ENCODE assay signal across 8 cellular contexts in the genomic region with DNA sequence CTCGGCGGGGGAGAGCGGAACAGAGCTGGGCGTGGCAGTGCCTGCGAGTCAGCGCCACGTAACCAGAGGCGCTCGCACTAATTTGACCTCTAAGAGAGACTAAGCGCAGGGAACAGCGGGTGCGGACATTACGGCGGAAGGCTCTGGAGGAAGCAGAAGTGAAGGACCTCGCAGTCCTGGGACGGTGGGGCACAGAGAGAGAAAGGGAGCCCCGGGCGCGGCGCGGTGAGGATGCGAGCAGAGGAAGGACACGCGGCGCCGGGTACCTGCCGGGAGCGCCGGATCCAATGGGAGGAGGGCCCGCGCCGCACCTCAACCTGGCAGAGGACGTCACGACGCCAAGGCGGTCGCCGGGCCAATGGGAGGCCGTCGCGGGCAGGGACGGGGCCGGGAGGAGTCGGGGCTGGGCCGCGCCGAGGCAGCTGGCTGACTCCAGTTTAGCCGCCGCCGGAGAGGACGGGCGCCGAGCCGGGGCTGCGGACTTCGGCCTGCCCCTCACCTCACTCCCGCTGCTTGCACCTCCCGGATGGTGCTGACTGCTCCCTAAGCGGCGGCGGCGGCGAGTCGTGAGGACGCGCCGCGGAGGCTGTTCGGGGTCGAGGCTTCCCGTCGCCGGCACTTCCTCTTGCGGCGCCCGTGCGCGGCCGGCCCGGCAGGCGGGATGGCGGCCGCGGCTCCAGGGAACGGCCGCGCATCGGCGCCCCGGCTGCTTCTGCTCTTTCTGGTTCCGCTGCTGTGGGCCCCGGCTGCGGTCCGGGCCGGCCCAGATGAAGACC. TPM values are rescaled to one million over a fixed set of nuclear protein-coding genes. Genes with fewer than 3 reads are reported as not detected.
A peak's percentile ranks its signal among the peaks of the same experiment; 100 is the strongest.
DNase-seq lines count a peak whose midpoint lies in the region; ATAC-seq and TF ChIP-seq lines count a peak whose summit lies in the region.

A gene with protein sequence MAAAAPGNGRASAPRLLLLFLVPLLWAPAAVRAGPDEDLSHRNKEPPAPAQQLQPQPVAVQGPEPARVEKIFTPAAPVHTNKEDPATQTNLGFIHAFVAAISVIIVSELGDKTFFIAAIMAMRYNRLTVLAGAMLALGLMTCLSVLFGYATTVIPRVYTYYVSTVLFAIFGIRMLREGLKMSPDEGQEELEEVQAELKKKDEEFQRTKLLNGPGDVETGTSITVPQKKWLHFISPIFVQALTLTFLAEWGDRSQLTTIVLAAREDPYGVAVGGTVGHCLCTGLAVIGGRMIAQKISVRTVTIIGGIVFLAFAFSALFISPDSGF (plus strand): TSS at position 429 of the 776 bp plus-strand sequence. CDS start 233 bp downstream, at position 662.

- no peaks in the 10 kb centered on the region for H3K36me3 ChIP-seq in mucosa of descending colon (ENCODE audit: low read depth)

- H3K4me3 Mint-ChIP-seq in IgD-negative memory B cell = peak within 1 kb of the TSS; percentile 88 to 99 (median 98)

- H3K4me1 Mint-ChIP-seq in IgD-negative memory B cell = peaks cover 28 to 37% (median 32%) of the 10 kb centered on the region in 3 donors

- H3K9me3 Mint-ChIP-seq in IgD-negative memory B cell = no peaks in the 10 kb centered on the region

- intact Hi-C loops in mucosa of descending colon (cut with DNase I, micrococcal nuclease) = loop anchor here in 1 of 2 donors (10.0 kb wide), 1 partner anchor 51 kb away; the partner anchor contains the start of gene SRD5A3

- H3K4me1 ChIP-seq in mucosa of descending colon (ENCODE audit: low read depth) = peaks cover 26% of the 10 kb centered on the region

- H3K4me3 ChIP-seq in epithelial cell of esophagus (ENCODE audit: low read length) (peak within 1 kb of the TSS; percentile 82), mucosa of descending colon (peak within 1 kb of the TSS; percentile 92)

- TF ChIP-seq CTCF in epithelial cell of esophagus (IDR thresholded peaks at IDR 0.05; ENCODE audit: insufficient read depth, low read depth, low read length, missing control alignments) (no peak), mucosa of descending colon (IDR thresholded peaks at IDR 0.05) (no peak)

- H3K27ac Mint-ChIP-seq in IgD-negative memory B cell = peak within 1 kb of the TSS; percentile 86 to 99 (median 93)

- H3K36me3 Mint-ChIP-seq in IgD-negative memory B cell = no peaks in the 10 kb centered on the region

- H3K9me3 ChIP-seq in mucosa of descending colon = no peaks in the 10 kb centered on the region

- peak; percentile 65 for DNase-seq in DMS114 treated with DMSO at 0.1 percent for 48 hours (lab: John Stamatoyannopoulos, UW; ENCODE audit: unreplicated experiment)
- DNase-seq in OCI-M1 (lab: John Stamatoyannopoulos, UW) = peak; percentile 94
- DNase-seq in activated T-cell treated with anti-CD3 and anti-CD28 coated beads for 4 hours = peak; percentile 78
- peak; percentile 96 for DNase-seq in epithelial cell of esophagus (ENCODE audit: low read depth)
- DNase-seq in mucosa of descending colon = peak; percentile 95 to 97 (median 97)
- DNase-seq in stimulated activated CD8-positive, alpha-beta memory T cell treated with anti-CD3 and anti-CD28 coated beads, Interleukin-4, amount 100 ng/mL, for 24 hours (ENCODE audit: low read depth) = peak; percentile 87

- H3K27me3 Mint-ChIP-seq in IgD-negative memory B cell = peaks cover 1% of the 10 kb centered on the region

- ATAC-seq in GM21576 (IDR thresholded peaks at IDR 0.05; ENCODE audit: unreplicated experiment) (peak; percentile 92), mucosa of descending colon (peak; percentile 98)

RNA-seq across cellular contexts. Expression of the gene that starts here (rescaled TPM):
- 56.1 TPM for polyA plus RNA-seq in IgD-negative memory B cell
- 10 to 100 TPM; 56.4 to 85.8 (median 77.6) TPM for total RNA-seq in mucosa of descending colon

Comparison
In these comparisons a context has a peak if more than half of its experiments do, and no peak if none do; other contexts are left out.
1. Peak in every context shown above with its lines: DNase-seq, ATAC-seq and H3K4me3 ChIP-seq.